In the genomic region with DNA sequence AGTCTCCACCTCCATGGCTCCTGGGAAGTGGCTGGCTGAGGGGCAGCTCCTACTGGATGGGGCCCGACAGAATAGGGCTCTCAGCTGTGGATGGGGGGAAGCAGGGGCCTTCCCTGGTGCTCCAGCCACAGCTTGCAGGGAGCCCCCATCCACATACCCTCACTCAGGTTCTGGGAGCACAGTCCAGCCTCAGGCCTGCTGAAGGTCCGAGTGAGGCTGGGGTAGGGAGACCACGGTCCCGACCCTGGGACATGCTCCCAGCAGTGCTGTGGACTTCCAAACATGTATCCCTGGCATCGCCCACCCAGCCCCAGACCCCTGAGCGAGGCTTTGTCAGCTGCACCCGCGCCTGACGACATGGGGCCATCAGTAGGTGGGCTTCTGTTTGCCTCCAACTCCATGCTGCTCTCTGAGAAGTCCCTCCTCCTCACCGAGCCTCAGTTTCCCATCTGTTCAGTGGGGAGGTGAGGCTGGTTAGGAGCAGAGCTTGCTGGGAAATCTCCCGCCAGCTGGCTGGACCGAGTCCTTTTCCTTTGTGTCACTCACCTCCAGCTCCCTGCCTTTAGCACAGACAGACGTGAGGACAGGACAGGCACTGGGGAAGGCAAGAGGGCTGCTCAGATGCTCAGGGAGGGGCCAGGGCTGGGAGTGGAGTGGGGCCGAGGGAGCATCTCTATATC, we compare ENCODE assay signal across 1 cellular context.
TF ChIP-seq lines count a peak whose summit lies in the region.

No MANE protein-coding gene starts in this region.

TF ChIP-seq in IMR-90, 13 proteins besides CTCF, POLR2A, EP300 and RAD21:
- TF ChIP-seq MAZ (IDR thresholded peaks at IDR 0.05; ENCODE audit: borderline replicate concordance, low read depth, low read length) (0 out of 2 replicates have a peak, but pooled peaks have one; percentile 9), SMC3 (IDR thresholded peaks at IDR 0.05; ENCODE audit: low read depth, low read length) (no peak)
